In the genomic region with DNA sequence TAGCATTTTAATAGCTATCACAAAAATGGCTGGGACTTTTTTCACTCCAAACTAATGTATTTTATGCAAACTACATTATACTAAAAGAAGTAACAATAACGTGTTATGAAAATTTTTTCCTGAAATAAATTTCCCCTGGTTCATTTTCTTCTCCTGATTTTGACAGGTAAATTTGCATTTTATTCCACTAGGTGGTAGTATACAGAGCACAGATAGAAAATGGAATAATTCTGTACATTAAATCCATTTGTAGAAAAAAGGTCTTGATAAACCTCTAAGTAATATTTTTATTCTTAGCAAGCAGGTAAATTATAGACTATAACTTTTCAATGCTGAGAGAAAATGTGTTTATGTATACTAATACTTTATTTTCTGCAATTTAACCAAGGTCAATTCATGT, we compare ENCODE assay signal across 1 cellular context.
TF ChIP-seq lines count a peak whose summit lies in the region.

No MANE protein-coding gene starts in this region.

TF ChIP-seq in liver, 16 proteins besides CTCF, POLR2A, EP300 and RAD21:
- TF ChIP-seq ZBTB33 (IDR thresholded peaks at IDR 0.05) (no peak), SP1 (IDR thresholded peaks at IDR 0.05) (no peak), TAF1 (conservative IDR thresholded peaks at IDR 0.05) (no peak), JUND (IDR thresholded peaks at IDR 0.05) (no peak), FOXA2 (IDR thresholded peaks at IDR 0.05) (no peak), NR2F2 (IDR thresholded peaks at IDR 0.05) (no peak), RXRA (IDR thresholded peaks at IDR 0.05) (no peak), FOXA1 (IDR thresholded peaks at IDR 0.05) (no peak), EGR1 (IDR thresholded peaks at IDR 0.05; ENCODE audit: low read depth in 2 of 2) (no peak), GABPA (IDR thresholded peaks at IDR 0.05 in 1 of 2, conservative IDR thresholded peaks at IDR 0.05 in 1 of 2) (no peak), HNF4G (IDR thresholded peaks at IDR 0.05) (no peak), YY1 (IDR thresholded peaks at IDR 0.05) (no peak), HNF4A (conservative IDR thresholded peaks at IDR 0.05) (no peak), REST (IDR thresholded peaks at IDR 0.05) (no peak)
- TF ChIP-seq, protein P1, sequence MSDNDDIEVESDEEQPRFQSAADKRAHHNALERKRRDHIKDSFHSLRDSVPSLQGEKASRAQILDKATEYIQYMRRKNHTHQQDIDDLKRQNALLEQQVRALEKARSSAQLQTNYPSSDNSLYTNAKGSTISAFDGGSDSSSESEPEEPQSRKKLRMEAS (IDR thresholded peaks at IDR 0.05): no peak
- TF ChIP-seq, protein P2, sequence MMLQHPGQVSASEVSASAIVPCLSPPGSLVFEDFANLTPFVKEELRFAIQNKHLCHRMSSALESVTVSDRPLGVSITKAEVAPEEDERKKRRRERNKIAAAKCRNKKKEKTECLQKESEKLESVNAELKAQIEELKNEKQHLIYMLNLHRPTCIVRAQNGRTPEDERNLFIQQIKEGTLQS (IDR thresholded peaks at IDR 0.05): no peak
